Comparison of ENCODE assay signal across 10 cellular contexts in genomic region chr12:10204495-10204894, GRCh38. TPM values are rescaled to one million over a fixed set of nuclear protein-coding genes. Genes with fewer than 3 reads are reported as not detected.
DNase-seq lines count a peak whose midpoint lies in the region; ATAC-seq and TF ChIP-seq lines count a peak whose summit lies in the region.
"Not testable (repeated sequence)": the region's sequence is repeated elsewhere in the genome, so short reads cannot be mapped to it uniquely, and the experiment has no call there.
"Had no signal": no experiment of that assay in that cellular context is flagged by ENCODE, and none has a peak within 500 bp of the region (broad histone marks: within the 10 kb centered on the region; RNA-seq: fewer than 3 reads in every experiment).

No MANE protein-coding gene starts in this region.

- H3K4me2 ChIP-seq in H9 (ENCODE audit: insufficient read depth, insufficient read length, low read length); IMR-90 (ENCODE audit: low read depth, low read length): not testable (repeated sequence)
- peak overlapping the region; percentile 62 for H3K4me2 ChIP-seq in PC-9

- not testable (repeated sequence) for H3K9me3 ChIP-seq in H9 (ENCODE audit: control insufficient read depth, low read depth, low read length); IMR-90 (ENCODE audit: control insufficient read depth, insufficient read depth, low read length); PC-9 (ENCODE audit: insufficient read depth, low read depth)

- H3K9me3 Mint-ChIP-seq in H9; dendritic cell treated with granulocyte-macrophage colony-stimulating factor and Interleukin-4, amounts not matched to agents 40 ng/mL and 50 ng/mL, for 4 days; naive B cell: not testable (repeated sequence)

- dilution Hi-C loops in IMR-90 (cut with HindIII; ENCODE audit: low sequenced_read_pairs, unreplicated experiment) = not testable (repeated sequence)

- not testable (repeated sequence) for H3K79me2 ChIP-seq in H9 (ENCODE audit: insufficient read depth, low read length); PC-9 (ENCODE audit: low read depth)

- CTCF ChIA-PET in IMR-90 (lab: Yijun Ruan, JAX) = not testable (repeated sequence)
- CTCF ChIA-PET in PC-9 (lab: Charles Lee) = interaction anchor here (1.7 kb wide), 1 partner anchor 15 kb away, joined by 6 read pairs; no protein-coding TSS in a partner anchor

- BruUV-seq in IMR-90 (replicated peaks; lab: Mats Ljungman, UMichigan) = not testable (repeated sequence)
- BruUV-seq in PC-9 (replicated peaks; lab: Mats Ljungman, UMichigan) = TSS peak; percentile 87

- H3K56ac ChIP-seq in H9 (ENCODE audit: insufficient read length, low read depth, low read length) = not testable (repeated sequence)
- peak overlapping the region; percentile 10; the same call in 1 of the 2 replicates for H3K56ac ChIP-seq in IMR-90 (ENCODE audit: extremely low read depth, insufficient read depth, low read length)

- not testable (repeated sequence) for H4K8ac ChIP-seq in H9 (replicated peaks; ENCODE audit: insufficient read length, low read depth, low read length)
- H4K8ac ChIP-seq in IMR-90 (ENCODE audit: low read depth in 2 of 2, low read length in 2 of 2) = peak overlapping the region in 1 of 2 experiments; percentile 42; a peak in 2 of 4 replicates

- H2AK5ac ChIP-seq in H9 (ENCODE audit: insufficient read length, low read length) = not testable (repeated sequence)
- peak overlapping the region; percentile 39 for H2AK5ac ChIP-seq in IMR-90 (ENCODE audit: low read depth, low read length)

- not testable (repeated sequence) for H3K4me3 Mint-ChIP-seq in H9; dendritic cell treated with granulocyte-macrophage colony-stimulating factor and Interleukin-4, amounts not matched to agents 40 ng/mL and 50 ng/mL, for 4 days; naive B cell

- H3K4ac ChIP-seq in H9 (ENCODE audit: low read depth, low read length) = not testable (repeated sequence)
- peak overlapping the region; percentile 23 for H3K4ac ChIP-seq in IMR-90 (ENCODE audit: low read depth, low read length)

- not testable (repeated sequence) for H4K91ac ChIP-seq in H9 (ENCODE audit: insufficient read length, low read depth, low read length)
- H4K91ac ChIP-seq in IMR-90 (ENCODE audit: insufficient read depth, low read depth, low read length) = peak overlapping the region; percentile 53; the same call in 1 of the 2 replicates

- H2BK120ac ChIP-seq in H9 (ENCODE audit: low read depth, low read length, poor library complexity, severe bottlenecking) = not testable (repeated sequence)
- peak overlapping the region; percentile 72 for H2BK120ac ChIP-seq in IMR-90 (ENCODE audit: low read depth, low read length)

- H2AFZ ChIP-seq in H9 (ENCODE audit: low read length); PC-9: not testable (repeated sequence)
- peak overlapping the region; percentile 73 for H2AFZ ChIP-seq in IMR-90 (replicated peaks; ENCODE audit: low read length, poor library complexity)

- H3K79me1 ChIP-seq in H9 (ENCODE audit: insufficient read depth, low read depth, low read length, poor library complexity, severe bottlenecking); IMR-90 (ENCODE audit: low read depth in 1 of 2, low read length in 2 of 2): not testable (repeated sequence)

- H4K20me1 ChIP-seq in H9 (ENCODE audit: control insufficient read depth, insufficient read depth, insufficient read length); IMR-90 (ENCODE audit: insufficient read depth, low read length); PC-9 (ENCODE audit: insufficient read depth): not testable (repeated sequence)

- H3K9ac ChIP-seq in H9 (ENCODE audit: extremely low read depth, insufficient read length, low read length); IMR-90 (ENCODE audit: low read depth, low read length): not testable (repeated sequence)

- not testable (repeated sequence) for H3K27me3 ChIP-seq in H9 (ENCODE audit: insufficient read depth, low read length); IMR-90 (ENCODE audit: control insufficient read depth, insufficient read depth, low read length); PC-9 (ENCODE audit: insufficient read depth, low read depth)

- H3K36me3 ChIP-seq in IMR-90 (ENCODE audit: control insufficient read depth, insufficient read depth, low read length); PC-9 (ENCODE audit: low read depth): not testable (repeated sequence)

- DNase-seq in H9, IMR-90, PC-9, naive B cell: not testable (repeated sequence)
- DNase-seq in islet precursor cell = peak; percentile 18

- POLR2A ChIA-PET in IMR-90 (lab: Charles Lee; ENCODE audit: unreplicated experiment) = not testable (repeated sequence)
- POLR2A ChIA-PET in PC-9 (lab: Charles Lee; ENCODE audit: unreplicated experiment) = interaction anchor here (0.6 to 0.9 kb wide), 3 partner anchors 10 to 51 kb away, joined by 3 to 5 read pairs (median 3); no protein-coding TSS in a partner anchor

- H3K4me1 Mint-ChIP-seq in H9 (peaks cover 22 to 25% of the 10 kb centered on the region in 2 experiments), naive B cell (peaks cover 4 to 16% (median 10%) of the 10 kb centered on the region in 3 donors)
- H3K4me1 Mint-ChIP-seq in dendritic cell treated with granulocyte-macrophage colony-stimulating factor and Interleukin-4, amounts not matched to agents 40 ng/mL and 50 ng/mL, for 4 days (ENCODE audit: low read depth) = not testable (repeated sequence)

- H3K4me3 ChIP-seq in IMR-90 (ENCODE audit: insufficient read depth, low read depth, low read length); PC-9: not testable (repeated sequence)

- H4K5ac ChIP-seq in H9 (ENCODE audit: insufficient read length, low read depth, low read length) = not testable (repeated sequence)
- peak overlapping the region; percentile 84; the same call in 1 of the 2 replicates for H4K5ac ChIP-seq in IMR-90 (ENCODE audit: low read depth, low read length)

- not testable (repeated sequence) for H3K23ac ChIP-seq in H9 (ENCODE audit: insufficient read length, low read depth, low read length)
- H3K23ac ChIP-seq in IMR-90 (ENCODE audit: low read depth, low read length) = peak overlapping the region; percentile 72; the same call in 1 of the 2 replicates

- in situ Hi-C loops in IMR-90 (cut with MboI; ENCODE audit: low sequenced_read_pairs) = not testable (repeated sequence)

- not testable (repeated sequence) for H2BK15ac ChIP-seq in H9 (ENCODE audit: low read depth, low read length)
- 0 out of 3 replicates have a peak overlapping the region, but pooled peaks have one; percentile 54 for H2BK15ac ChIP-seq in IMR-90 (ENCODE audit: low read depth, low read length)

- H3K27ac ChIP-seq in H9 (ENCODE audit: insufficient read length, low read depth, low read length); IMR-90 (ENCODE audit: insufficient read depth, low read length): not testable (repeated sequence)
- H3K27ac ChIP-seq in PC-9 = peak overlapping the region; percentile 73

- not testable (repeated sequence) for TF ChIP-seq POLR2A in IMR-90 (IDR thresholded peaks at IDR 0.05; ENCODE audit: low read depth, low read length)

- not testable (repeated sequence) for H3K4me1 ChIP-seq in H9 (ENCODE audit: insufficient read depth, low read length); IMR-90 (ENCODE audit: control insufficient read depth, insufficient read depth, low read length)
- peaks cover 22% of the 10 kb centered on the region for H3K4me1 ChIP-seq in PC-9 (replicated peaks; ENCODE audit: insufficient read depth)

- H3K36me3 Mint-ChIP-seq in H9 (ENCODE audit: insufficient read depth in 1 of 3, low read depth in 3 of 3); dendritic cell treated with granulocyte-macrophage colony-stimulating factor and Interleukin-4, amounts not matched to agents 40 ng/mL and 50 ng/mL, for 4 days (ENCODE audit: low read depth); naive B cell: not testable (repeated sequence)

- not testable (repeated sequence) for H3K14ac ChIP-seq in H9 (ENCODE audit: insufficient read depth, low read length)
- H3K14ac ChIP-seq in IMR-90 (replicated peaks; ENCODE audit: low read depth, low read length) = peak overlapping the region; percentile 22; the same call in 1 of the 2 replicates

- not testable (repeated sequence) for H3K27me3 Mint-ChIP-seq in H9 (ENCODE audit: low read depth); dendritic cell treated with granulocyte-macrophage colony-stimulating factor and Interleukin-4, amounts not matched to agents 40 ng/mL and 50 ng/mL, for 4 days
- H3K27me3 Mint-ChIP-seq in naive B cell = peaks cover 23 to 28% (median 27%) of the 10 kb centered on the region in 3 donors

- H3T11ph ChIP-seq in H9 (ENCODE audit: low read length) = not testable (repeated sequence)

- not testable (repeated sequence) for H3K9me1 ChIP-seq in IMR-90 (ENCODE audit: insufficient read depth, low read length)

- not testable (repeated sequence) for H2BK20ac ChIP-seq in H9 (ENCODE audit: low read depth, low read length, poor library complexity, severe bottlenecking)
- H2BK20ac ChIP-seq in IMR-90 (ENCODE audit: low read depth, low read length) = peak overlapping the region; percentile 81

- not testable (repeated sequence) for H2BK5ac ChIP-seq in H9 (ENCODE audit: insufficient read length, low read length)
- H2BK5ac ChIP-seq in IMR-90 (ENCODE audit: low read depth, low read length, poor library complexity, severe bottlenecking) = peak overlapping the region; percentile 58

- H3K9me2 ChIP-seq in PC-9 (ENCODE audit: insufficient read depth) = not testable (repeated sequence)

- no CpG with 5 or more reads among the region's 2 CpGs for WGBS in H9 (ENCODE audit: extremely low coverage, insufficient read length, low lambda C conversion rate)
- WGBS in IMR-90 (ENCODE audit: extremely low coverage in 2 of 2, insufficient read length in 1 of 2), 2 experiments = no CpG with 5 or more reads among the region's 2 CpGs

- not testable (repeated sequence) for H3K18ac ChIP-seq in H9 (ENCODE audit: insufficient read length, low read depth, low read length)
- H3K18ac ChIP-seq in IMR-90 (ENCODE audit: low read depth, low read length) = peak overlapping the region; percentile 47; the same call in 1 of the 2 replicates

- H3K27ac Mint-ChIP-seq in H9 (peak overlapping the region in 2 of 3 experiments; percentile 19 to 77; a peak in 1 of 7 replicates), naive B cell (peak overlapping the region in 1 of 6 donors; percentile 24)
- H3K27ac Mint-ChIP-seq in dendritic cell treated with granulocyte-macrophage colony-stimulating factor and Interleukin-4, amounts not matched to agents 40 ng/mL and 50 ng/mL, for 4 days = peak overlapping the region; percentile 30

- TF ChIP-seq CTCF in H9 (conservative IDR thresholded peaks at IDR 0.05); IMR-90 (conservative IDR thresholded peaks at IDR 0.05; ENCODE audit: low read depth, low read length); PC-9 (conservative IDR thresholded peaks at IDR 0.05): not testable (repeated sequence)

- H3K23me2 ChIP-seq in H9 (ENCODE audit: insufficient read length, low read depth, low read length, poor library complexity, severe bottlenecking) = not testable (repeated sequence)

- TF ChIP-seq RAD21 in IMR-90 (IDR thresholded peaks at IDR 0.05; ENCODE audit: low read length) = not testable (repeated sequence)

- not testable (repeated sequence) for H2BK12ac ChIP-seq in H9 (ENCODE audit: insufficient read length, low read depth, low read length)

- ATAC-seq in IMR-90 (ENCODE audit: low read depth) = not testable (repeated sequence)
- peak; percentile 47 to 60 for ATAC-seq in naive B cell (ENCODE audit: low read depth in 2 of 2)

- H2AK9ac ChIP-seq in IMR-90 (replicated peaks; ENCODE audit: low read depth, low read length, poor library complexity) = peak overlapping the region; percentile 24

- peaks cover 21% of the 10 kb centered on the region for H3F3A ChIP-seq in PC-9 (ENCODE audit: insufficient read depth, low read depth)

- intact Hi-C loops in IMR-90 (cut with micrococcal nuclease); PC-9 (cut with micrococcal nuclease; ENCODE audit: unreplicated experiment); dendritic cell treated with granulocyte-macrophage colony-stimulating factor and Interleukin-4, amounts not matched to agents 40 ng/mL and 50 ng/mL, for 4 days (cut with micrococcal nuclease): not testable (repeated sequence)

RNA-seq across cellular contexts. Expression of gene GABARAPL1, which starts 8.2 kb away (rescaled TPM):
- total RNA-seq in H9 (2021) = 53.4 and 55.6 TPM in 2 replicates
- total RNA-seq in IMR-90 (2012; rRNA removed) = 51.6 and 63.0 TPM in 2 replicates
- 75.9 and 93.6 TPM in 2 replicates for polyA plus RNA-seq in IMR-90 (2012; rRNA removed)
- 37.6 and 40.6 TPM in 2 replicates for polyA plus RNA-seq in IMR-90 (2012; cell fraction: cytosol; rRNA removed)
- 45.0 and 217 TPM in 2 replicates for polyA plus RNA-seq in IMR-90 (2012; cell fraction: nucleus; rRNA removed; ENCODE audit: low replicate concordance)
- total RNA-seq in PC-9 (2021) = 85.6 and 143 TPM in 2 replicates
- 1 to 10 TPM in 5 of 6 donors, not detected in 1; 1.3 to 2.8 (median 2.1) TPM for polyA plus RNA-seq in naive B cell (ENCODE audit: low read depth in 6 of 6)

RNA-seq across cellular contexts. Expression of gene TMEM52B, which starts 25.7 kb away (rescaled TPM):
- total RNA-seq in H9 (2021) (not detected in 2 replicates), IMR-90 (2012; rRNA removed) (2.0 and 3.1 TPM in 2 replicates), PC-9 (2021) (2.6 and 4.2 TPM in 2 replicates)
- polyA plus RNA-seq in IMR-90 (2012; rRNA removed) (2.4 and 3.6 TPM in 2 replicates), naive B cell (ENCODE audit: low read depth in 6 of 6) (not detected)
- polyA plus RNA-seq in IMR-90 (2012; cell fraction: cytosol; rRNA removed) = 1.8 and 2.8 TPM in 2 replicates
- 1.9 and 2.8 TPM in 2 replicates for polyA plus RNA-seq in IMR-90 (2012; cell fraction: nucleus; rRNA removed; ENCODE audit: low replicate concordance)
- total RNA-seq: A673; CD4-positive, alpha-beta memory T cell; H1; H7 had no signal
- polyA plus RNA-seq: CD4-positive, alpha-beta memory T cell; H1 had no signal

RNA-seq across cellular contexts. Expression of gene OLR1, which starts 32.6 kb away (rescaled TPM):
- not detected in 2 replicates for total RNA-seq in H9 (2021)
- total RNA-seq in IMR-90 (2012; rRNA removed) = 2.5 and 3.2 TPM in 2 replicates
- polyA plus RNA-seq in IMR-90 (2012; rRNA removed) = 2.8 and 4.1 TPM in 2 replicates
- polyA plus RNA-seq in IMR-90 (2012; cell fraction: cytosol; rRNA removed) = 1.3 TPM in 2 replicates
- 0.23 and 2.8 TPM in 2 replicates for polyA plus RNA-seq in IMR-90 (2012; cell fraction: nucleus; rRNA removed; ENCODE audit: low replicate concordance)
- total RNA-seq in PC-9 (2021) = 20.2 and 22.4 TPM in 2 replicates
- polyA plus RNA-seq in naive B cell (ENCODE audit: low read depth in 6 of 6) = not detected
- total RNA-seq: A673, H1, H7 had no signal
- polyA plus RNA-seq: CD4-positive, alpha-beta memory T cell; H1 had no signal
